In genomic region chr2:224009605-224010330, GRCh38 we compare ENCODE assay signal across 16 cellular contexts. TPM values are rescaled to one million over a fixed set of nuclear protein-coding genes. Genes with fewer than 3 reads are reported as not detected.
DNase-seq lines count a peak whose midpoint lies in the region; ATAC-seq and TF ChIP-seq lines count a peak whose summit lies in the region.
"Had no signal": no experiment of that assay in that cellular context is flagged by ENCODE, and none has a peak within 500 bp of the region (broad histone marks: within the 10 kb centered on the region; RNA-seq: fewer than 3 reads in every experiment).

No MANE protein-coding gene starts in this region.

- H2AFZ ChIP-seq in fibroblast of lung (ENCODE audit: low read length), result no peak overlapping the region

- no peak for ATAC-seq in HG03460 (IDR thresholded peaks at IDR 0.05; ENCODE audit: unreplicated experiment)
- ATAC-seq in activated CD8-positive, alpha-beta T cell treated with anti-CD3 and anti-CD28 coated beads, Interleukin-2, amount 10 ng/mL, durations not matched to agents 7 days and 5 days, result no peak

- peaks cover 17% of the 10 kb centered on the region for H3K4me1 Mint-ChIP-seq in T-helper 2 cell treated with Interferon-gamma antibody and Interleukin-4, amounts not matched to agents 5 μg/mL and 100 μg/mL, for 36 hours (ENCODE audit: low read depth)
- peaks cover 15% of the 10 kb centered on the region for H3K4me1 Mint-ChIP-seq in activated CD8-positive, alpha-beta T cell treated with anti-CD3 and anti-CD28 coated beads, Interleukin-2, amount 10 ng/mL, durations not matched to agents 7 days and 5 days (ENCODE audit: low read depth)
- H3K4me1 Mint-ChIP-seq: neural progenitor cell had no signal

- H3K9me3 ChIP-seq in fibroblast of lung (ENCODE audit: control insufficient read depth, insufficient read depth, low read depth, low read length) (no peaks in the 10 kb centered on the region), thyroid gland (no peaks in the 10 kb centered on the region), ascending aorta (no peaks in the 10 kb centered on the region)
- H3K9me3 ChIP-seq: HAP-1, upper lobe of left lung had no signal

- H3K9ac ChIP-seq in fibroblast of lung (ENCODE audit: insufficient read depth, low read length), result no peak overlapping the region
- H3K9ac ChIP-seq: neural progenitor cell had no signal

- no peaks in the 10 kb centered on the region for H3K79me2 ChIP-seq in fibroblast of lung (ENCODE audit: control insufficient read depth, insufficient read depth, low read length)

- POLR2A ChIA-PET in activated CD8-positive, alpha-beta T cell treated with anti-CD3 and anti-CD28 coated beads, Interleukin-2, amount 10 ng/mL, durations not matched to agents 7 days and 5 days (lab: Charles Lee), result no interaction called here

- intact Hi-C loops in thyroid gland (cut with DNase I) (no loop called here), ascending aorta (cut with DNase I) (no loop called here)

- peaks cover 8% of the 10 kb centered on the region for H3K36me3 Mint-ChIP-seq in T-helper 2 cell treated with Interferon-gamma antibody and Interleukin-4, amounts not matched to agents 5 μg/mL and 100 μg/mL, for 36 hours (ENCODE audit: low read depth)
- H3K36me3 Mint-ChIP-seq in activated CD8-positive, alpha-beta T cell treated with anti-CD3 and anti-CD28 coated beads, Interleukin-2, amount 10 ng/mL, durations not matched to agents 7 days and 5 days (ENCODE audit: low read depth), result peaks cover 2% of the 10 kb centered on the region

- H3K4me1 ChIP-seq in fibroblast of lung (ENCODE audit: control insufficient read depth, extremely low read depth, insufficient read depth, low read length), result peaks cover 4% of the 10 kb centered on the region
- H3K4me1 ChIP-seq in thyroid gland, result peaks cover 10 to 22% of the 10 kb centered on the region in 2 donors
- H3K4me1 ChIP-seq in ascending aorta, result no peaks in the 10 kb centered on the region
- H3K4me1 ChIP-seq: HAP-1, upper lobe of left lung had no signal

- no peaks in the 10 kb centered on the region for H3K27me3 Mint-ChIP-seq in T-helper 2 cell treated with Interferon-gamma antibody and Interleukin-4, amounts not matched to agents 5 μg/mL and 100 μg/mL, for 36 hours (ENCODE audit: low read depth)
- no peaks in the 10 kb centered on the region for H3K27me3 Mint-ChIP-seq in activated CD8-positive, alpha-beta T cell treated with anti-CD3 and anti-CD28 coated beads, Interleukin-2, amount 10 ng/mL, durations not matched to agents 7 days and 5 days (ENCODE audit: low read depth)

- 55 to 58% methylated on average over 5 of the region's 5 CpGs for WGBS in thyroid gland, 2 donors

- no peaks in the 10 kb centered on the region for H4K20me1 ChIP-seq in fibroblast of lung (ENCODE audit: control insufficient read depth, extremely low read depth, insufficient read depth, low read length)

- no peak overlapping the region for H3K4me3 ChIP-seq in fibroblast of lung (replicated peaks in 1 of 4; ENCODE audit: control extremely low read depth in 1 of 4, insufficient read depth in 1 of 4, low read depth in 3 of 4, low read length in 4 of 4)
- no peak overlapping the region for H3K4me3 ChIP-seq in thyroid gland (replicated peaks in 1 of 3)
- no peak overlapping the region for H3K4me3 ChIP-seq in ascending aorta
- H3K4me3 ChIP-seq: HAP-1, neural progenitor cell, upper lobe of left lung had no signal

- H3K27me3 ChIP-seq in fibroblast of lung (ENCODE audit: control insufficient read depth, insufficient read depth, low read length) (no peaks in the 10 kb centered on the region), thyroid gland (no peaks in the 10 kb centered on the region), ascending aorta (no peaks in the 10 kb centered on the region)
- H3K27me3 ChIP-seq: neural progenitor cell, upper lobe of left lung had no signal

- H3K27ac ChIP-seq in fibroblast of lung (ENCODE audit: insufficient read depth, low read length) (no peak overlapping the region), thyroid gland (no peak overlapping the region), ascending aorta (no peak overlapping the region)
- H3K27ac ChIP-seq: neural progenitor cell, upper lobe of left lung had no signal

- peaks cover 7% of the 10 kb centered on the region for H3K9me3 Mint-ChIP-seq in T-helper 2 cell treated with Interferon-gamma antibody and Interleukin-4, amounts not matched to agents 5 μg/mL and 100 μg/mL, for 36 hours
- no peaks in the 10 kb centered on the region for H3K9me3 Mint-ChIP-seq in activated CD8-positive, alpha-beta T cell treated with anti-CD3 and anti-CD28 coated beads, Interleukin-2, amount 10 ng/mL, durations not matched to agents 7 days and 5 days (ENCODE audit: insufficient read depth)
- H3K9me3 Mint-ChIP-seq: neural progenitor cell had no signal

- TF ChIP-seq CTCF in fibroblast of lung (conservative IDR thresholded peaks at IDR 0.05 in 1 of 2, IDR thresholded peaks at IDR 0.05 in 1 of 2; ENCODE audit: low read depth in 1 of 2, low read length in 2 of 2) (no peak), thyroid gland (IDR thresholded peaks at IDR 0.05) (no peak), ascending aorta (IDR thresholded peaks at IDR 0.05) (no peak)

- H3K36me3 ChIP-seq in fibroblast of lung (ENCODE audit: control insufficient read depth, insufficient read depth, low read length), result no peaks in the 10 kb centered on the region
- H3K36me3 ChIP-seq in thyroid gland, result no peaks in the 10 kb centered on the region
- no peaks in the 10 kb centered on the region for H3K36me3 ChIP-seq in ascending aorta
- H3K36me3 ChIP-seq: HAP-1, neural progenitor cell, upper lobe of left lung had no signal

- DNase-seq in NOMO-1 treated with DMSO at 0.1 percent for 48 hours (lab: John Stamatoyannopoulos, UW; ENCODE audit: unreplicated experiment) (peak; percentile 20), NOMO-1 treated with dmso at 0.1 percent for 144 hours (lab: John Stamatoyannopoulos, UW; ENCODE audit: unreplicated experiment) (no peak), fibroblast of lung (ENCODE audit: low read depth in 2 of 2) (peak; percentile 17 to 53), thyroid gland (peak; percentile 12 to 14), ascending aorta (ENCODE audit: low spot score in 2 of 2) (no peak)
- DNase-seq in T-helper 2 cell treated with Interferon-gamma antibody and Interleukin-4, amounts not matched to agents 5 μg/mL and 100 μg/mL, for 36 hours (ENCODE audit: low spot score), result no peak
- DNase-seq in activated CD8-positive, alpha-beta T cell treated with anti-CD3 and anti-CD28 coated beads, Interleukin-2, amount 10 ng/mL, durations not matched to agents 7 days and 5 days, result no peak
- DNase-seq: activated CD4-positive, alpha-beta memory T cell treated with anti-CD3 and anti-CD28 coated beads, Interleukin-2, amount 10 ng/mL, durations not matched to agents 7 days and 5 days; activated gamma-delta T cell treated with Interleukin-2 at 50 U/mL for 16 hours; NCI-H2081; NK-92 treated with Interleukin-12 subunit alpha and Interleukin-12 subunit beta, amount 100 ng/mL, for 24 hours; stimulated activated CD4-positive, alpha-beta T cell treated with anti-CD3 and anti-CD28 coated beads, Interleukin-12 subunit alpha, Interleukin-12 subunit beta, amount 100 ng/mL, for 4 hours; upper lobe of left lung had no signal

- CTCF ChIA-PET in activated CD8-positive, alpha-beta T cell treated with anti-CD3 and anti-CD28 coated beads, Interleukin-2, amount 10 ng/mL, durations not matched to agents 7 days and 5 days (lab: Charles Lee), result interaction anchor here (1.4 to 1.9 kb wide), 3 partner anchors 16 to 275 kb away, joined by 4 to 8 read pairs (median 8); no protein-coding TSS in a partner anchor

- no peak for TF ChIP-seq POLR2A in thyroid gland (IDR thresholded peaks at IDR 0.05)

- H3K27ac Mint-ChIP-seq in T-helper 2 cell treated with Interferon-gamma antibody and Interleukin-4, amounts not matched to agents 5 μg/mL and 100 μg/mL, for 36 hours, result peak overlapping the region; percentile 64
- H3K27ac Mint-ChIP-seq in activated CD8-positive, alpha-beta T cell treated with anti-CD3 and anti-CD28 coated beads, Interleukin-2, amount 10 ng/mL, durations not matched to agents 7 days and 5 days, result no peak overlapping the region
- H3K27ac Mint-ChIP-seq: activated CD4-positive, alpha-beta memory T cell treated with anti-CD3 and anti-CD28 coated beads, Interleukin-2, amount 10 ng/mL, durations not matched to agents 7 days and 5 days; neural progenitor cell had no signal

- no peak overlapping the region for H3K4me3 Mint-ChIP-seq in T-helper 2 cell treated with Interferon-gamma antibody and Interleukin-4, amounts not matched to agents 5 μg/mL and 100 μg/mL, for 36 hours
- H3K4me3 Mint-ChIP-seq in activated CD8-positive, alpha-beta T cell treated with anti-CD3 and anti-CD28 coated beads, Interleukin-2, amount 10 ng/mL, durations not matched to agents 7 days and 5 days, result no peak overlapping the region
- H3K4me3 Mint-ChIP-seq: activated CD4-positive, alpha-beta memory T cell treated with anti-CD3 and anti-CD28 coated beads, Interleukin-2, amount 10 ng/mL, durations not matched to agents 7 days and 5 days; neural progenitor cell had no signal

- H3K4me2 ChIP-seq in fibroblast of lung (ENCODE audit: extremely low read depth, insufficient read depth, low read length), result no peak overlapping the region

RNA-seq across cellular contexts. Expression of gene SERPINE2, which starts 29.3 kb away (rescaled TPM):
- total RNA-seq in fibroblast of lung (37.2 and 77.9 TPM in 2 replicates), thyroid gland (10 to 100 TPM in 3 of 4 donors, 1 to 10 TPM in 1; 6.1 to 33.3 (median 20.3) TPM), ascending aorta (86.1 TPM)
- polyA plus RNA-seq in fibroblast of lung, result 104 and 149 TPM in 2 replicates
- 113 and 143 TPM in 2 replicates for polyA plus RNA-seq in fibroblast of lung (2012)
- 63.7 and 116 TPM in 2 replicates for polyA minus RNA-seq in fibroblast of lung (ENCODE audit: low replicate concordance)
- total RNA-seq in activated CD8-positive, alpha-beta T cell treated with anti-CD3 and anti-CD28 coated beads, Interleukin-2, amount 10 ng/mL, durations not matched to agents 7 days and 5 days, result 10 to 100 TPM; 22.2 to 22.5 TPM

RNA-seq across cellular contexts. Expression of gene MRPL44, which starts 52.5 kb away (rescaled TPM):
- total RNA-seq in fibroblast of lung (31.3 and 34.0 TPM in 2 replicates), thyroid gland (10 to 100 TPM; 18.4 to 27.1 (median 25.3) TPM), ascending aorta (3.8 TPM)
- 27.4 and 33.7 TPM in 2 replicates for polyA plus RNA-seq in fibroblast of lung
- 18.5 and 25.3 TPM in 2 replicates for polyA plus RNA-seq in fibroblast of lung (2012)
- 8.1 and 14.7 TPM in 2 replicates for polyA minus RNA-seq in fibroblast of lung (ENCODE audit: low replicate concordance)
- 10 to 100 TPM; 29.0 to 30.5 TPM for total RNA-seq in activated CD8-positive, alpha-beta T cell treated with anti-CD3 and anti-CD28 coated beads, Interleukin-2, amount 10 ng/mL, durations not matched to agents 7 days and 5 days

Comparison
In these comparisons a context has a peak if more than half of its experiments do, and no peak if none do; other contexts are left out.
1. DNase-seq: peak in NOMO-1 treated with DMSO at 0.1 percent for 48 hours (single experiment), fibroblast of lung (2 of 2) and thyroid gland (2 of 2); none in NOMO-1 treated with dmso at 0.1 percent for 144 hours (single experiment), T-helper 2 cell treated with Interferon-gamma antibody and Interleukin-4, amounts not matched to agents 5 μg/mL and 100 μg/mL, for 36 hours (single experiment), ascending aorta (0 of 2) and activated CD8-positive, alpha-beta T cell treated with anti-CD3 and anti-CD28 coated beads, Interleukin-2, amount 10 ng/mL, durations not matched to agents 7 days and 5 days (single experiment).